10 cellular contexts compared by ENCODE assay signal in genomic region chr10:119301397-119301796, GRCh38.
DNase-seq lines count a peak whose midpoint lies in the region; ATAC-seq lines count a peak whose summit lies in the region.
"Had no signal": no experiment of that assay in that cellular context is flagged by ENCODE, and none has a peak within 500 bp of the region (broad histone marks: within the 10 kb centered on the region; RNA-seq: fewer than 3 reads in every experiment).

No MANE protein-coding gene starts in this region.

- H3K27me3 Mint-ChIP-seq in activated T-cell treated with anti-CD3 and anti-CD28 coated beads, Interleukin-2, amount 50 U/mL, for 4 hours (ENCODE audit: low read depth): no peaks in the 10 kb centered on the region
- H3K27me3 Mint-ChIP-seq in memory B cell: no peaks in the 10 kb centered on the region
- H3K27me3 Mint-ChIP-seq in stimulated activated memory B cell treated with anti-CD40 and anti-IgM and Interleukin-4, amounts not matched to agents 10 μg/mL and 1 μg/mL and 100 μg/mL, for 72 hours: no peaks in the 10 kb centered on the region

- H3K9me3 Mint-ChIP-seq in activated T-cell treated with anti-CD3 and anti-CD28 coated beads, Interleukin-2, amount 50 U/mL, for 4 hours: peaks cover 7% of the 10 kb centered on the region
- peaks cover 6% of the 10 kb centered on the region for H3K9me3 Mint-ChIP-seq in memory B cell
- peaks cover 2% of the 10 kb centered on the region for H3K9me3 Mint-ChIP-seq in stimulated activated memory B cell treated with anti-CD40 and anti-IgM and Interleukin-4, amounts not matched to agents 10 μg/mL and 1 μg/mL and 100 μg/mL, for 72 hours

- H3K4me1 Mint-ChIP-seq in activated T-cell treated with anti-CD3 and anti-CD28 coated beads, Interleukin-2, amount 50 U/mL, for 4 hours (ENCODE audit: low read depth): peaks cover 76% of the 10 kb centered on the region
- peaks cover 57% of the 10 kb centered on the region for H3K4me1 Mint-ChIP-seq in memory B cell
- H3K4me1 Mint-ChIP-seq in stimulated activated memory B cell treated with anti-CD40 and anti-IgM and Interleukin-4, amounts not matched to agents 10 μg/mL and 1 μg/mL and 100 μg/mL, for 72 hours: peaks cover 81% of the 10 kb centered on the region

- DNase-seq in MV-4-11 (lab: John Stamatoyannopoulos, UW): peak; percentile 58
- peak; percentile 62 for DNase-seq in activated T-cell treated with anti-CD3 and anti-CD28 coated beads, Interleukin-2, amount 50 U/mL, for 4 hours
- peak; percentile 31 to 40 for DNase-seq in memory B cell (ENCODE audit: low spot score in 2 of 2)
- no peak for DNase-seq in NK-92 treated with Interleukin-12 subunit alpha and Interleukin-12 subunit beta, amount 100 ng/mL, for 24 hours (lab: John Stamatoyannopoulos, UW)
- no peak for DNase-seq in foreskin melanocyte
- DNase-seq: NCI-H226, psoas muscle had no signal

- peak overlapping the region; percentile 65 for H3K4me3 Mint-ChIP-seq in activated T-cell treated with anti-CD3 and anti-CD28 coated beads, Interleukin-2, amount 50 U/mL, for 4 hours
- peak overlapping the region; percentile 33 for H3K4me3 Mint-ChIP-seq in memory B cell
- peak overlapping the region; percentile 36 for H3K4me3 Mint-ChIP-seq in stimulated activated memory B cell treated with anti-CD40 and anti-IgM and Interleukin-4, amounts not matched to agents 10 μg/mL and 1 μg/mL and 100 μg/mL, for 72 hours

- peaks cover 13% of the 10 kb centered on the region for H3K36me3 Mint-ChIP-seq in activated T-cell treated with anti-CD3 and anti-CD28 coated beads, Interleukin-2, amount 50 U/mL, for 4 hours (ENCODE audit: insufficient read depth)
- H3K36me3 Mint-ChIP-seq in memory B cell: peaks cover 18% of the 10 kb centered on the region
- peaks cover 22% of the 10 kb centered on the region for H3K36me3 Mint-ChIP-seq in stimulated activated memory B cell treated with anti-CD40 and anti-IgM and Interleukin-4, amounts not matched to agents 10 μg/mL and 1 μg/mL and 100 μg/mL, for 72 hours

- peak; percentile 53 to 64 for ATAC-seq in activated T-cell treated with anti-CD3 and anti-CD28 coated beads, Interleukin-2, amount 50 U/mL, for 4 hours
- ATAC-seq in memory B cell (ENCODE audit: low read depth) (peak; percentile 50), HG02840 (IDR thresholded peaks at IDR 0.05; ENCODE audit: low FRiP score, unreplicated experiment) (no peak), GM18861 (IDR thresholded peaks at IDR 0.05; ENCODE audit: unreplicated experiment) (no peak)
- ATAC-seq in stimulated activated memory B cell treated with anti-CD40 and anti-IgM and Interleukin-4, amounts not matched to agents 10 μg/mL and 1 μg/mL and 100 μg/mL, for 72 hours: peak; percentile 37
- ATAC-seq: psoas muscle had no signal

- peak overlapping the region; percentile 35 for H3K27ac Mint-ChIP-seq in memory B cell
- peak overlapping the region; percentile 89 for H3K27ac Mint-ChIP-seq in stimulated activated memory B cell treated with anti-CD40 and anti-IgM and Interleukin-4, amounts not matched to agents 10 μg/mL and 1 μg/mL and 100 μg/mL, for 72 hours

Comparison
In these comparisons a context has a peak if more than half of its experiments do, and no peak if none do; other contexts are left out.
1. DNase-seq: peak in MV-4-11 (single experiment), activated T-cell treated with anti-CD3 and anti-CD28 coated beads, Interleukin-2, amount 50 U/mL, for 4 hours (single experiment) and memory B cell (2 of 2); none in NK-92 treated with Interleukin-12 subunit alpha and Interleukin-12 subunit beta, amount 100 ng/mL, for 24 hours (single experiment) and foreskin melanocyte (single experiment).
2. ATAC-seq: peak in activated T-cell treated with anti-CD3 and anti-CD28 coated beads, Interleukin-2, amount 50 U/mL, for 4 hours (2 of 2), memory B cell (single experiment) and stimulated activated memory B cell treated with anti-CD40 and anti-IgM and Interleukin-4, amounts not matched to agents 10 μg/mL and 1 μg/mL and 100 μg/mL, for 72 hours (single experiment); none in HG02840 (single experiment) and GM18861 (single experiment).
3. Peak in every context shown above with its lines, with median percentiles within 50 percentile points of each other: H3K4me3 Mint-ChIP-seq.